Comparison of ENCODE assay signal across 8 cellular contexts in genomic region chr13:99979453-99980200, GRCh38. TPM values are rescaled to one million over a fixed set of nuclear protein-coding genes. Genes with fewer than 3 reads are reported as not detected.
DNase-seq lines count a peak whose midpoint lies in the region; ATAC-seq, FAIRE-seq and TF ChIP-seq lines count a peak whose summit lies in the region.

No MANE protein-coding gene starts in this region.

- TF ChIP-seq POLR2A in Peyer's patch (IDR thresholded peaks at IDR 0.05) = no peak

- H3K4me3 ChIP-seq in Peyer's patch (peak overlapping the region in 3 of 4 donors; percentile 46 to 62 (median 57)), heart right ventricle (peak overlapping the region; percentile 26 to 57 (median 46)), small intestine (ENCODE audit: low read depth in 1 of 2, low read length in 2 of 2) (peak overlapping the region; percentile 12 to 57)

- in situ Hi-C loops in GM13976 (cut with MboI; ENCODE audit: low sequenced_read_pairs, unreplicated experiment) = no loop called here

- peaks cover 5 to 47% (median 19%) of the 10 kb centered on the region in 4 donors for H3K4me1 ChIP-seq in Peyer's patch
- H3K4me1 ChIP-seq in heart right ventricle = peaks cover 10 to 53% (median 28%) of the 10 kb centered on the region in 9 donors
- H3K4me1 ChIP-seq in small intestine (ENCODE audit: control insufficient read depth in 2 of 2, insufficient read depth in 1 of 2, low read depth in 1 of 2, low read length in 1 of 2) = peaks cover 0 to 7% of the 10 kb centered on the region in 2 donors

- no peak for FAIRE-seq in small intestine (lab: Jason Lieb, UNC)

- TF ChIP-seq CTCF in Peyer's patch (IDR thresholded peaks at IDR 0.05) (no peak), heart right ventricle (IDR thresholded peaks at IDR 0.05) (no peak), GM13976 (IDR thresholded peaks at IDR 0.05; ENCODE audit: borderline replicate concordance, control extremely low read depth, extremely low read depth, insufficient read depth, missing control alignments) (no peak)

- H3K9me3 ChIP-seq in Peyer's patch (peaks cover 0 to 29% (median 0%) of the 10 kb centered on the region in 4 donors), heart right ventricle (peaks cover 0 to 4% (median 0%) of the 10 kb centered on the region in 11 donors), small intestine (ENCODE audit: control insufficient read depth, low read depth) (no peaks in the 10 kb centered on the region)

- H3K27me3 ChIP-seq in Peyer's patch (peaks cover 3 to 96% of the 10 kb centered on the region in 2 donors), heart right ventricle (peaks cover 80 to 100% (median 100%) of the 10 kb centered on the region in 7 donors), small intestine (ENCODE audit: control insufficient read depth in 2 of 2, insufficient read depth in 2 of 2, low read length in 2 of 2) (peaks cover 21 to 71% of the 10 kb centered on the region in 2 donors)

- WGBS in heart right ventricle, 2 donors = 1 to 3% methylated on average over 59 of the region's 59 CpGs
- 2 to 4% (median 4%) methylated on average over 54 to 59 of the region's 59 CpGs for WGBS in small intestine, 3 donors

- no peaks in the 10 kb centered on the region for H3K36me3 ChIP-seq in Peyer's patch
- no peaks in the 10 kb centered on the region for H3K36me3 ChIP-seq in heart right ventricle
- no peaks in the 10 kb centered on the region for H3K36me3 ChIP-seq in small intestine (ENCODE audit: control insufficient read depth in 2 of 2, insufficient read depth in 2 of 2, low read length in 2 of 2)

- peak; percentile 58 to 76 for DNase-seq in NCI-H2081 (lab: John Stamatoyannopoulos, UW)
- no peak for DNase-seq in NCI-H2081 treated with DMSO at 0.1 percent for 48 hours (lab: John Stamatoyannopoulos, UW)
- peak in 1 of 3 donors; percentile 40 for DNase-seq in Peyer's patch
- DNase-seq in heart right ventricle = no peak
- DNase-seq in small intestine = no peak
- no peak for DNase-seq in HuH-7.5 (ENCODE audit: low spot score)
- no peak for DNase-seq in GM13976 (ENCODE audit: low spot score)
- DNase-seq in NCI-H1694 treated with DMSO at 0.1 percent for 48 hours (lab: John Stamatoyannopoulos, UW) = no peak

- intact Hi-C loops in heart right ventricle (cut with DNase I) = no loop called here

- H3K27ac ChIP-seq in Peyer's patch = no peak overlapping the region
- H3K27ac ChIP-seq in heart right ventricle = no peak overlapping the region
- no peak overlapping the region for H3K27ac ChIP-seq in small intestine (ENCODE audit: low read depth in 1 of 2, low read length in 1 of 2)

- ATAC-seq in heart right ventricle = peak in 1 of 8 donors; percentile 14

RNA-seq across cellular contexts. Expression of gene ZIC2, which starts 2.0 kb away (rescaled TPM):
- total RNA-seq in Peyer's patch (not detected), heart right ventricle (not detected)
- polyA plus RNA-seq in heart right ventricle (not detected), small intestine (under 1 TPM in 1 of 3 donors, not detected in 2; 0.04 TPM)

RNA-seq across cellular contexts. Expression of gene ZIC5, which starts 8.1 kb away (rescaled TPM):
- not detected for total RNA-seq in Peyer's patch
- total RNA-seq in heart right ventricle = not detected
- polyA plus RNA-seq in heart right ventricle = not detected
- under 1 TPM in 1 of 3 donors, not detected in 2; 0.01 TPM for polyA plus RNA-seq in small intestine

Comparison
In these comparisons a context has a peak if more than half of its experiments do, and no peak if none do; other contexts are left out.
1. DNase-seq: peak in NCI-H2081 (2 of 2); none in NCI-H2081 treated with DMSO at 0.1 percent for 48 hours (single experiment), heart right ventricle (0 of 2), small intestine (single experiment), HuH-7.5 (single experiment), GM13976 (single experiment) and NCI-H1694 treated with DMSO at 0.1 percent for 48 hours (single experiment).
2. Peak in every context shown above with its lines, with median percentiles within 50 percentile points of each other: H3K4me3 ChIP-seq.